Comparison of ENCODE assay signal across 21 cellular contexts in the genomic region with DNA sequence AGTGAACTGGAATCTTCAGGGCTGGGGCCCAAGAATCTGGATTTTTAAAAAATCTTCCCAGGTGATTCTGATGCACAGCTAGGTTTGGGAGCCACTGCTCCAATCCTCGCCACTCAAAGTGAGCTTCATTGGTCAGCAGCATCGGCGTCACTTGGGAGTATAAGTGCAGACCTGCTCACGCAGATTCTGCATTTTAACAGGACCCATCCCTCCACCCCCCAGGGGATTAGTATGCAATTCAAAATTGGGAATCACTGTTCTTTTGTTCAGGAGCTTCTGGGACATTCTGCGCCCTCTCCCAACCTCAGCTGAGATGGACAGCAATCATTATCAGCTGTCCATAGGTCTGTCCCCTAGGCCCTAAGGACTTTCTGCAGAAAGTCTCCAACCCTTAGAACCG. TPM values are rescaled to one million over a fixed set of nuclear protein-coding genes. Genes with fewer than 3 reads are reported as not detected.
"Had no signal": no experiment of that assay in that cellular context is flagged by ENCODE, and none has a peak within 500 bp of the region (broad histone marks: within the 10 kb centered on the region; RNA-seq: fewer than 3 reads in every experiment).

No MANE protein-coding gene starts in this region.

- H3K27me3 ChIP-seq: ascending aorta, cardiac muscle cell, MG63, SJSA1 had no signal

- H3K9me3 ChIP-seq: ascending aorta, MG63, SJSA1, SK-N-SH had no signal

- H3K27ac ChIP-seq: cardiac muscle cell, SJSA1 had no signal

- H3K4me3 ChIP-seq: ascending aorta, cardiac muscle cell, MG63, SJSA1 had no signal

- H3K4me2 ChIP-seq: SK-N-SH had no signal

- H3K9ac ChIP-seq: SK-N-SH had no signal

- ATAC-seq: activated CD4-positive, alpha-beta T cell treated with anti-CD3 and anti-CD28 coated beads for 36 hours; activated CD4-positive, CD25-positive, alpha-beta regulatory T cell treated with anti-CD3 and anti-CD28 coated beads, Interleukin-2, amount 50 U/mL, for 24 hours; activated CD8-positive, alpha-beta T cell treated with anti-CD3 and anti-CD28 coated beads, Interleukin-2, amount 10 ng/mL, durations not matched to agents 7 days and 5 days; activated T-cell treated with anti-CD3 and anti-CD28 coated beads, Interleukin-2, amount 50 U/mL, for 4 hours; Panc1 had no signal

- H3K4me1 ChIP-seq: SJSA1 had no signal

- H3K36me3 ChIP-seq: cardiac muscle cell, MG63, SJSA1 had no signal

- DNase-seq: activated CD4-positive, alpha-beta T cell treated with anti-CD3 and anti-CD28 coated beads for 36 hours; activated CD4-positive, alpha-beta T cell treated with anti-CD3 and anti-CD28 coated beads, Interleukin-2, amount 10 ng/mL, durations not matched to agents 7 days and 5 days; activated CD4-positive, alpha-beta T cell treated with anti-CD3 and anti-CD28 coated beads, Interleukin-2, amount 50 U/mL, for 48 hours; activated CD8-positive, alpha-beta T cell treated with anti-CD3 and anti-CD28 coated beads, Interleukin-2, amount 10 ng/mL, durations not matched to agents 7 days and 5 days; activated gamma-delta T cell; activated naive CD4-positive, alpha-beta T cell treated with Interleukin-2 at 50 U/mL for 16 hours; activated naive CD8-positive, alpha-beta T cell treated with anti-CD3 and anti-CD28 coated beads, Interleukin-2, amount 10 ng/mL, durations not matched to agents 7 days and 5 days; activated T-cell treated with anti-CD3 and anti-CD28 coated beads, Interleukin-2, amount 50 U/mL, for 4 hours; Kasumi-1; MG63; NCI-H1048; NCI-H1436 treated with DMSO at 0.1 percent for 48 hours; NCI-H2029; NCI-H345; SHP77 treated with DMSO at 0.1 percent for 48 hours; SK-N-SH had no signal

RNA-seq across cellular contexts. Expression of a gene that starts 53.5 kb away (rescaled TPM):
- total RNA-seq: activated CD4-positive, alpha-beta T cell treated with anti-CD3 and anti-CD28 coated beads, Interleukin-2, amount 10 ng/mL, durations not matched to agents 7 days and 5 days; cardiac muscle cell; SJSA1 had no signal
